23 cellular contexts compared by ENCODE assay signal in genomic region chr1:30184393-30185141, GRCh38.
DNase-seq lines count a peak whose midpoint lies in the region; ATAC-seq, FAIRE-seq and TF ChIP-seq lines count a peak whose summit lies in the region.
"Had no signal": no experiment of that assay in that cellular context is flagged by ENCODE, and none has a peak within 500 bp of the region (broad histone marks: within the 10 kb centered on the region; RNA-seq: fewer than 3 reads in every experiment).

No MANE protein-coding gene starts in this region.

- FAIRE-seq in K562 (lab: Jason Lieb, UNC) = peak; percentile 98
- FAIRE-seq: HepG2, RCC 7860 had no signal

- TF ChIP-seq EP300 in K562 (IDR thresholded peaks at IDR 0.05; ENCODE audit: low read length) = peak; percentile 91

- no peak overlapping the region for H3K4me3 ChIP-seq in K562
- H3K4me3 ChIP-seq: GM23248, SK-N-MC had no signal

- peaks cover 36 to 62% of the 10 kb centered on the region in 2 experiments for H3K4me1 ChIP-seq in K562 (replicated peaks in 1 of 2; ENCODE audit: control insufficient read depth in 2 of 2, insufficient read depth in 2 of 2, low read length in 2 of 2)

- H3K4me3 Mint-ChIP-seq in osteocyte (ENCODE audit: unreplicated experiment) (no peak overlapping the region), Calu3 (ENCODE audit: low read depth, unreplicated experiment) (no peak overlapping the region)
- H3K4me3 Mint-ChIP-seq: T-cell had no signal

- TF ChIP-seq CTCF in K562 (IDR thresholded peaks at IDR 0.05 in 2 of 3, conservative IDR thresholded peaks at IDR 0.05 in 1 of 3; ENCODE audit: insufficient read depth in 2 of 3, low read depth in 1 of 3, low read length in 3 of 3) = no peak
- TF ChIP-seq CTCF in osteocyte (IDR thresholded peaks at IDR 0.05) = no peak
- TF ChIP-seq CTCF in Calu3 (IDR thresholded peaks at IDR 0.05; ENCODE audit: unreplicated experiment) = no peak

- H3K9me3 ChIP-seq in K562 (replicated peaks; ENCODE audit: control insufficient read depth, insufficient read depth, low read depth, low read length) = no peaks in the 10 kb centered on the region

- H2AFZ ChIP-seq in K562 (ENCODE audit: low read depth, low read length) = peak overlapping the region; percentile 4; the same call in 1 of the 2 replicates
- H2AFZ ChIP-seq: GM23248 had no signal

- POLR2A ChIA-PET in K562 (lab: Yijun Ruan, JAX) = interaction anchor here (0.6 to 1.8 kb wide), 3 partner anchors 18 to 128 kb away, joined by 3 to 7 read pairs (median 5); no protein-coding TSS in a partner anchor

- H3K9ac ChIP-seq in K562 (ENCODE audit: insufficient read depth in 1 of 2, low read depth in 2 of 2, low read length in 2 of 2) = peak overlapping the region in 1 of 2 experiments; percentile 54; a peak in 1 of 4 replicates
- H3K9ac ChIP-seq: GM23248 had no signal

- no peak for TF ChIP-seq POLR2A in K562 (conservative IDR thresholded peaks at IDR 0.05)

- ATAC-seq in K562 (peak; percentile 90), GM21786 (IDR thresholded peaks at IDR 0.05; ENCODE audit: unreplicated experiment) (no peak)
- ATAC-seq: HepG2, T-cell had no signal

- in situ Hi-C loops in K562 (cut with MboI) = no loop called here

- no peaks in the 10 kb centered on the region for H3K36me3 ChIP-seq in K562 (ENCODE audit: control insufficient read depth, insufficient read depth, low read length)

- CTCF ChIA-PET in K562 (lab: Yijun Ruan, JAX; ENCODE audit: low intra/inter-chr PET ratio) = no interaction called here
- CTCF ChIA-PET in Calu3 (lab: Charles Lee) = no interaction called here

- no peaks in the 10 kb centered on the region for H3K9me1 ChIP-seq in K562 (ENCODE audit: control insufficient read depth, insufficient read depth, low read length)

- H3K9me3 Mint-ChIP-seq in osteocyte (ENCODE audit: unreplicated experiment) = no peaks in the 10 kb centered on the region
- H3K9me3 Mint-ChIP-seq in Calu3 (ENCODE audit: low read depth, unreplicated experiment) = no peaks in the 10 kb centered on the region

- intact Hi-C loops in K562 (cut with micrococcal nuclease) (no loop called here), Calu3 (cut with micrococcal nuclease; ENCODE audit: unreplicated experiment) (no loop called here)

- H3K27ac ChIP-seq in K562 (ENCODE audit: extremely low read depth, low read depth, low read length) = peak overlapping the region; percentile 26; the same call in 1 of the 3 replicates
- H3K27ac ChIP-seq: GM23248, SK-N-MC had no signal

- BruUV-seq in K562 (replicated peaks; lab: Mats Ljungman, UMichigan) (no TSS peak), Calu3 (replicated peaks; lab: Mats Ljungman, UMichigan) (no TSS peak)

- peak overlapping the region; percentile 53 for H3K4me2 ChIP-seq in K562 (ENCODE audit: insufficient read depth, low read length)

- H3K27me3 Mint-ChIP-seq in osteocyte (ENCODE audit: unreplicated experiment) = peaks cover 2% of the 10 kb centered on the region
- H3K27me3 Mint-ChIP-seq in Calu3 (ENCODE audit: unreplicated experiment) = peaks cover 34% of the 10 kb centered on the region

- H3K27me3 ChIP-seq in K562 (ENCODE audit: control insufficient read depth in 2 of 2, insufficient read depth in 2 of 2, low read length in 2 of 2) = no peaks in the 10 kb centered on the region

- H3K79me2 ChIP-seq in K562 (ENCODE audit: control insufficient read depth, insufficient read depth, low read length) = no peaks in the 10 kb centered on the region

- 0% methylated on average over 1 of the region's 1 CpG for WGBS in K562 (ENCODE audit: insufficient coverage, low coverage, missing lambda C conversion rate)

- no peaks in the 10 kb centered on the region for H3K4me1 Mint-ChIP-seq in osteocyte (ENCODE audit: unreplicated experiment)
- H3K4me1 Mint-ChIP-seq in Calu3 (ENCODE audit: low read depth, unreplicated experiment) = no peaks in the 10 kb centered on the region

- H4K20me1 ChIP-seq in K562 (replicated peaks; ENCODE audit: control insufficient read depth, insufficient read depth, low read length) = no peaks in the 10 kb centered on the region

- DNase-seq in D341Med (ENCODE audit: low spot score) (peak; percentile 3), NCI-H1105 treated with DMSO at 0.1 percent for 48 hours (lab: John Stamatoyannopoulos, UW) (peak; percentile 23), K562 (ENCODE audit: extremely low read depth in 1 of 4, low spot score in 3 of 4) (peak; percentile 79 to 94 (median 85)), osteocyte (ENCODE audit: extremely low spot score, unreplicated experiment) (peak; percentile 60), Calu3 (no peak), cortex of kidney (lab: John Stamatoyannopoulos, UW) (no peak)
- DNase-seq: C1 segment of cervical spinal cord; GDM1; GM23248; HCEC 1CT; KG1; MV-4-11; NCI-H1417 treated with DMSO at 0.1 percent for 48 hours; NCI-H1930; NCI-H345; NCI-H526; NK-92 treated with Interleukin-12 subunit alpha and Interleukin-12 subunit beta, amount 100 ng/mL, for 24 hours; SHP77 had no signal

- peak in 1 of 2 experiments; percentile 25; a peak in 1 of 4 replicates for TF ChIP-seq RAD21 in K562 (CRISPR knock-in tag; conservative IDR thresholded peaks at IDR 0.05 in 1 of 2, IDR thresholded peaks at IDR 0.05 in 1 of 2)

- H3K27ac Mint-ChIP-seq in osteocyte (ENCODE audit: unreplicated experiment) = no peak overlapping the region
- H3K27ac Mint-ChIP-seq in Calu3 (ENCODE audit: unreplicated experiment) = no peak overlapping the region
- H3K27ac Mint-ChIP-seq: T-cell had no signal

- H3K36me3 Mint-ChIP-seq in osteocyte (ENCODE audit: unreplicated experiment) (no peaks in the 10 kb centered on the region), Calu3 (ENCODE audit: insufficient read depth, unreplicated experiment) (no peaks in the 10 kb centered on the region)
- H3K36me3 Mint-ChIP-seq: T-cell had no signal

TF ChIP-seq in K562, 482 proteins besides CTCF, POLR2A, EP300 and RAD21 (continues in another document):
- no peak for TF ChIP-seq RFX1 (IDR thresholded peaks at IDR 0.05)
- no peak for TF ChIP-seq SLC30A9 (CRISPR knock-in tag; IDR thresholded peaks at IDR 0.05)
- TF ChIP-seq CXXC5 (CRISPR knock-in tag; IDR thresholded peaks at IDR 0.05) = no peak
- peak; percentile 92 to 94; a peak in 2 of 4 replicates for TF ChIP-seq MCM7 (IDR thresholded peaks at IDR 0.05)
- peak; percentile 97; the same call in 1 of the 2 replicates for TF ChIP-seq TRIM25 (IDR thresholded peaks at IDR 0.05; ENCODE audit: borderline replicate concordance)
- TF ChIP-seq ZNF717 (CRISPR knock-in tag; IDR thresholded peaks at IDR 0.05) = no peak
- TF ChIP-seq PREB (CRISPR knock-in tag; IDR thresholded peaks at IDR 0.05) = no peak
- TF ChIP-seq EP400 (IDR thresholded peaks at IDR 0.05) = peak; percentile 51; the same call in 1 of the 2 replicates
- peak; percentile 99 for TF ChIP-seq HLTF (IDR thresholded peaks at IDR 0.05)
- TF ChIP-seq BCOR (IDR thresholded peaks at IDR 0.05) = peak; percentile 64
- no peak for TF ChIP-seq ARID3B (CRISPR knock-in tag; IDR thresholded peaks at IDR 0.05; ENCODE audit: borderline replicate concordance)
- 0 out of 2 replicates have a peak, but pooled peaks have one; percentile 29 for TF ChIP-seq NR2C1 (IDR thresholded peaks at IDR 0.05)
- no peak for TF ChIP-seq NR2C1 (tag; IDR thresholded peaks at IDR 0.05)
- no peak for TF ChIP-seq GTF2F1 (IDR thresholded peaks at IDR 0.05; ENCODE audit: low read depth, low read length)
- TF ChIP-seq MTA2 (IDR thresholded peaks at IDR 0.05; ENCODE audit: low read depth) = peak; percentile 96

Comparison
In these comparisons a context has a peak if more than half of its experiments do, and no peak if none do; other contexts are left out.
1. DNase-seq: peak in D341Med (single experiment), NCI-H1105 treated with DMSO at 0.1 percent for 48 hours (single experiment), K562 (4 of 4) and osteocyte (single experiment); none in Calu3 (single experiment) and cortex of kidney (single experiment).